In the genomic region with DNA sequence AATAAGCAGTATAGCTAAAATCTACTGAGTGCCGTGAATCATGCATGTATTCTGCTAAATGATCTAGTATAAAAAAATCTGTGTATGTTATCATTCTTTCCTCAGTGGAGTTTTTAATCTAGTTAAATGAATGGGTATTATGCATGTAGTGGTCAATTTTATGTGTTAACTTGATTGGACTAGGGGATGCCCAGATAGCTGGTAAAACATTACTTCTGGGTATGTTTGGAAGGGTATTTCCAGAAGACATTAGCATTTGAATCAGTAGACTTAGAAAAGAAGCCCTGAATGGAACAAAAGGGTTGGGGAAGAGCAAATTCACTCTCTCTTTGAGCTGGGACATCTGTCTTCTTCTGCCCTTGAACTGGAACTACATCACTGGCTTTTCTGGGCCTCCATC, we compare ENCODE assay signal across 16 cellular contexts.
"Had no signal": no experiment of that assay in that cellular context is flagged by ENCODE, and none has a peak within 500 bp of the region (broad histone marks: within the 10 kb centered on the region; RNA-seq: fewer than 3 reads in every experiment).

No MANE protein-coding gene starts in this region.

- H3K4me3 ChIP-seq: prostate gland, right lobe of liver had no signal

- H3K36me3 ChIP-seq: prostate gland, right lobe of liver had no signal

- ATAC-seq: activated CD4-positive, alpha-beta T cell treated with anti-CD3 and anti-CD28 coated beads for 36 hours; activated naive CD8-positive, alpha-beta T cell treated with anti-CD3 and anti-CD28 coated beads, Interleukin-2, amount 50 U/mL, for 24 hours; effector memory CD8-positive, alpha-beta T cell; left colon; natural killer cell treated with Interleukin-12 subunit alpha and Interleukin-12 subunit beta and Interleukin-15 and Interleukin-18, amount 100 ng/mL, for 72 hours; stimulated activated naive B cell treated with anti-CD40 and anti-IgM and Interleukin-4, amounts not matched to agents 10 μg/mL and 1 μg/mL and 100 μg/mL, for 72 hours had no signal

- DNase-seq: activated CD4-positive, alpha-beta memory T cell treated with anti-CD3 and anti-CD28 coated beads, Interleukin-2, amount 10 ng/mL, durations not matched to agents 7 days and 5 days; activated CD4-positive, alpha-beta T cell treated with anti-CD3 and anti-CD28 coated beads for 36 hours; activated naive CD8-positive, alpha-beta T cell treated with anti-CD3 and anti-CD28 coated beads, Interleukin-2, amount 50 U/mL, for 24 hours; activated T-cell treated with anti-CD3 and anti-CD28 coated beads, Interleukin-2, amount 50 U/mL, for 48 hours; caudate nucleus; cortex of kidney; effector memory CD8-positive, alpha-beta T cell; glutamatergic neuron; left colon; occipital lobe; stimulated activated CD4-positive, alpha-beta T cell treated with anti-CD3 and anti-CD28 coated beads, Interleukin-2, amount 100 ng/mL, for 24 hours; stimulated activated naive B cell treated with anti-CD40 and anti-IgM and Interleukin-4, amounts not matched to agents 10 μg/mL and 1 μg/mL and 100 μg/mL, for 72 hours; T1000 had no signal

- H3K4me1 ChIP-seq: prostate gland, right lobe of liver had no signal

- H3K9me3 ChIP-seq: prostate gland, right lobe of liver had no signal

- H3K27me3 ChIP-seq: right lobe of liver had no signal

- H3K27ac ChIP-seq: prostate gland, right lobe of liver had no signal
